8 cellular contexts compared by ENCODE assay signal in the genomic region with DNA sequence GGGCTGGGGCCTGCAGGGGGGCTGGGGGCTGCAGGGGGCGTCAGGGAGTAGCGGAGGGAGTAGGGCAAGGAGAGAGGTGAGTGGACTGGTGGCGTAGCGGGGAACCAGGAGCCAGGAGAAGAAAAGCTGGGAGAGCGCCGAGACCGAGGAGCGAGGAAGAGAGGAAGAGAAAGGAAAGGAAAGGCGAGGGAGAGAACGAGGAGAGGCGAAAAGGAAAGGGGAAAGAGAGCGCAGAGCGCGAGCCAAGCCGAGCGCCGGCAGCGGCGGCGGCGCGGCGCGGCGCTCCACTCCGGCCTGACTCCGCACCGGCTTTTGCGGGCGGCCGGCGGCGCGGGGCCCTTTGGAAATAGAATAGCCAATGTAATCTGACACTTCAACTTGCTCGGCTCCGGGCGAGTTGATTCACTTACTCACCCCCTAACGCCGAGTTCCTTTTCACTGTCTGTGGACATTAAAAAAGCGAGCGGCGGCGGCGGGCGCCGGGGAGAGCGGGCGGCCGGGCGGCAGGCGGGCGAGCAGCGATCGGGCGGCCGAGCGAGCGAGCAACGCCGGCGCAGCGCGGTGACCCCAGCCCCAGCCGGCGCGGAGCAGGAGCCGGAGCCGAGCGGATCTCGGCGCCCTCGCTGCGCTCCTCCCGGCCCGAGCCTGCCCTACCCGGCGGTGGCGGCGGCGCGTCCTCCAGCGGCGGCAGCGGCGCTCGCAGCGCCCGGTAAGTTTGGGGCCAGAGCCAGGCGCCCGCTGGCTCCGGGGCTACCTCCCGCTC. TPM values are rescaled to one million over a fixed set of nuclear protein-coding genes. Genes with fewer than 3 reads are reported as not detected.
DNase-seq lines count a peak whose midpoint lies in the region; ATAC-seq, FAIRE-seq and TF ChIP-seq lines count a peak whose summit lies in the region.

A gene with protein sequence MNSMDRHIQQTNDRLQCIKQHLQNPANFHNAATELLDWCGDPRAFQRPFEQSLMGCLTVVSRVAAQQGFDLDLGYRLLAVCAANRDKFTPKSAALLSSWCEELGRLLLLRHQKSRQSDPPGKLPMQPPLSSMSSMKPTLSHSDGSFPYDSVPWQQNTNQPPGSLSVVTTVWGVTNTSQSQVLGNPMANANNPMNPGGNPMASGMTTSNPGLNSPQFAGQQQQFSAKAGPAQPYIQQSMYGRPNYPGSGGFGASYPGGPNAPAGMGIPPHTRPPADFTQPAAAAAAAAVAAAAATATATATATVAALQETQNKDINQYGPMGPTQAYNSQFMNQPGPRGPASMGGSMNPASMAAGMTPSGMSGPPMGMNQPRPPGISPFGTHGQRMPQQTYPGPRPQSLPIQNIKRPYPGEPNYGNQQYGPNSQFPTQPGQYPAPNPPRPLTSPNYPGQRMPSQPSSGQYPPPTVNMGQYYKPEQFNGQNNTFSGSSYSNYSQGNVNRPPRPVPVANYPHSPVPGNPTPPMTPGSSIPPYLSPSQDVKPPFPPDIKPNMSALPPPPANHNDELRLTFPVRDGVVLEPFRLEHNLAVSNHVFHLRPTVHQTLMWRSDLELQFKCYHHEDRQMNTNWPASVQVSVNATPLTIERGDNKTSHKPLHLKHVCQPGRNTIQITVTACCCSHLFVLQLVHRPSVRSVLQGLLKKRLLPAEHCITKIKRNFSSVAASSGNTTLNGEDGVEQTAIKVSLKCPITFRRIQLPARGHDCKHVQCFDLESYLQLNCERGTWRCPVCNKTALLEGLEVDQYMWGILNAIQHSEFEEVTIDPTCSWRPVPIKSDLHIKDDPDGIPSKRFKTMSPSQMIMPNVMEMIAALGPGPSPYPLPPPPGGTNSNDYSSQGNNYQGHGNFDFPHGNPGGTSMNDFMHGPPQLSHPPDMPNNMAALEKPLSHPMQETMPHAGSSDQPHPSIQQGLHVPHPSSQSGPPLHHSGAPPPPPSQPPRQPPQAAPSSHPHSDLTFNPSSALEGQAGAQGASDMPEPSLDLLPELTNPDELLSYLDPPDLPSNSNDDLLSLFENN (plus strand): TSS at position 405 of the 763 bp plus-strand sequence. CDS start 132,667 bp downstream, outside the sequence.

- intact Hi-C loops in Right ventricle myocardium inferior (cut with DNase I) (loop anchor here (1.0 to 10.0 kb wide), 5 partner anchors 46 to 856 kb away; no protein-coding TSS in a partner anchor), pancreas (cut with DNase I) (no loop called here), thyroid gland (cut with DNase I) (loop anchor here (5.0 kb wide), 1 partner anchor 96 kb away; no protein-coding TSS in a partner anchor)

- H3K27me3 ChIP-seq in GM06990 (replicated peaks; ENCODE audit: control insufficient read depth, insufficient read depth, low read length): no peaks in the 10 kb centered on the region; the same call in 1 of the 2 replicates
- H3K27me3 ChIP-seq in pancreas: no peaks in the 10 kb centered on the region
- H3K27me3 ChIP-seq in thyroid gland: no peaks in the 10 kb centered on the region

- peaks cover 20% of the 10 kb centered on the region for H3K4me1 Mint-ChIP-seq in activated naive CD8-positive, alpha-beta T cell treated with anti-CD3 and anti-CD28 coated beads, Interleukin-2, amount 10 ng/mL, durations not matched to agents 7 days and 5 days

- no peaks in the 10 kb centered on the region for H3K9me3 Mint-ChIP-seq in activated naive CD8-positive, alpha-beta T cell treated with anti-CD3 and anti-CD28 coated beads, Interleukin-2, amount 10 ng/mL, durations not matched to agents 7 days and 5 days

- H3K36me3 ChIP-seq in GM06990 (ENCODE audit: control insufficient read depth, insufficient read depth, low read length) (no peaks in the 10 kb centered on the region), pancreas (no peaks in the 10 kb centered on the region), thyroid gland (no peaks in the 10 kb centered on the region)

- H3K4me1 ChIP-seq in pancreas (peaks cover 19 to 31% (median 27%) of the 10 kb centered on the region in 3 donors), thyroid gland (peaks cover 38 to 39% of the 10 kb centered on the region in 2 donors)

- FAIRE-seq in pancreas (lab: Jason Lieb, UNC): no peak

- H3K27ac Mint-ChIP-seq in activated naive CD8-positive, alpha-beta T cell treated with anti-CD3 and anti-CD28 coated beads, Interleukin-2, amount 10 ng/mL, durations not matched to agents 7 days and 5 days: peak within 1 kb of the TSS; percentile 90

- 0 to 1% methylated on average over 70 to 92 of the region's 92 CpGs for WGBS in pancreas, 2 donors
- WGBS in thyroid gland, 2 donors: 1% methylated on average over 35 to 40 of the region's 92 CpGs

- peaks cover 16% of the 10 kb centered on the region for H3K27me3 Mint-ChIP-seq in activated naive CD8-positive, alpha-beta T cell treated with anti-CD3 and anti-CD28 coated beads, Interleukin-2, amount 10 ng/mL, durations not matched to agents 7 days and 5 days

- H3K4me3 Mint-ChIP-seq in activated naive CD8-positive, alpha-beta T cell treated with anti-CD3 and anti-CD28 coated beads, Interleukin-2, amount 10 ng/mL, durations not matched to agents 7 days and 5 days: peak within 1 kb of the TSS; percentile 97

- H3K27ac ChIP-seq in pancreas: peak within 1 kb of the TSS; percentile 93 to 96 (median 94)
- peak within 1 kb of the TSS; percentile 98 to 99 (median 99) for H3K27ac ChIP-seq in thyroid gland

- H3K4me3 ChIP-seq in GM06990 (replicated peaks; ENCODE audit: low read depth, low read length): peak within 1 kb of the TSS; percentile 74
- peak within 1 kb of the TSS; percentile 73 for H3K4me3 ChIP-seq in HFF-Myc (replicated peaks; ENCODE audit: low read depth, low read length)
- peak within 1 kb of the TSS; percentile 62 to 87 (median 72) for H3K4me3 ChIP-seq in pancreas
- peak within 1 kb of the TSS; percentile 64 to 95 (median 89) for H3K4me3 ChIP-seq in thyroid gland (replicated peaks in 1 of 3)

- POLR2A ChIA-PET in activated naive CD8-positive, alpha-beta T cell treated with anti-CD3 and anti-CD28 coated beads, Interleukin-2, amount 10 ng/mL, durations not matched to agents 7 days and 5 days (lab: Charles Lee): interaction anchor here (1.0 kb wide), 1 partner anchor 68 kb away, joined by 5 read pairs; no protein-coding TSS in a partner anchor

- DNase-seq in GM06990 (ENCODE audit: extremely low read depth, insufficient read length): peak; percentile 89
- peak; percentile 71 for DNase-seq in HFF-Myc (ENCODE audit: extremely low read depth, low read depth)
- DNase-seq in MV-4-11 (lab: John Stamatoyannopoulos, UW): peak; percentile 86
- DNase-seq in SKM-1 treated with dmso at 0.1 percent for 144 hours (lab: John Stamatoyannopoulos, UW; ENCODE audit: unreplicated experiment): peak; percentile 94
- DNase-seq in activated naive CD8-positive, alpha-beta T cell treated with anti-CD3 and anti-CD28 coated beads, Interleukin-2, amount 10 ng/mL, durations not matched to agents 7 days and 5 days: peak; percentile 90
- peak; percentile 95 for DNase-seq in Right ventricle myocardium inferior (ENCODE audit: missing footprints)
- peak; percentile 88 to 94 (median 90) for DNase-seq in pancreas
- DNase-seq in thyroid gland: peak; percentile 92 to 93

- H3K9me3 ChIP-seq in pancreas (no peaks in the 10 kb centered on the region), thyroid gland (no peaks in the 10 kb centered on the region)

- peak in 1 of 2 donors; percentile 95 for TF ChIP-seq POLR2A in thyroid gland (IDR thresholded peaks at IDR 0.05)

- TF ChIP-seq CTCF in GM06990 (IDR thresholded peaks at IDR 0.05; ENCODE audit: insufficient read depth, low read length, poor library complexity, severe bottlenecking) (no peak), HFF-Myc (IDR thresholded peaks at IDR 0.05; ENCODE audit: low read depth, low read length, missing control alignments) (no peak), pancreas (IDR thresholded peaks at IDR 0.05) (no peak), thyroid gland (IDR thresholded peaks at IDR 0.05) (peak in 2 of 6 experiments; percentile 6 to 38)

- peak; percentile 69 for ATAC-seq in activated naive CD8-positive, alpha-beta T cell treated with anti-CD3 and anti-CD28 coated beads, Interleukin-2, amount 10 ng/mL, durations not matched to agents 7 days and 5 days (ENCODE audit: low read depth)
- ATAC-seq in Right ventricle myocardium inferior (peak; percentile 40), pancreas (peak; percentile 43 to 63 (median 50))

- H3K36me3 Mint-ChIP-seq in activated naive CD8-positive, alpha-beta T cell treated with anti-CD3 and anti-CD28 coated beads, Interleukin-2, amount 10 ng/mL, durations not matched to agents 7 days and 5 days: peaks cover 2% of the 10 kb centered on the region

RNA-seq across cellular contexts. Expression of the gene that starts here (rescaled TPM):
- total RNA-seq in activated naive CD8-positive, alpha-beta T cell treated with anti-CD3 and anti-CD28 coated beads, Interleukin-2, amount 10 ng/mL, durations not matched to agents 7 days and 5 days: 10 to 100 TPM; 28.8 to 29.3 TPM
- 48.8 TPM for total RNA-seq in Right ventricle myocardium inferior
- total RNA-seq in pancreas: 10 to 100 TPM; 21.3 to 45.0 (median 23.5) TPM
- 10 to 100 TPM; 14.5 to 20.8 TPM for polyA plus RNA-seq in pancreas
- total RNA-seq in thyroid gland: 100 to 1,000 TPM in 2 of 4 donors, 10 to 100 TPM in 2; 59.9 to 128 (median 94.4) TPM

Comparison
In these comparisons a context has a peak if more than half of its experiments do, and no peak if none do; other contexts are left out.
1. Peak in every context shown above with its lines: DNase-seq, ATAC-seq, H3K4me3 ChIP-seq and H3K27ac ChIP-seq.
2. intact Hi-C loops: an anchor here in Right ventricle myocardium inferior (1.0 to 10.0 kb wide) and thyroid gland (5.0 kb wide); none called in pancreas.